In the genomic region with DNA sequence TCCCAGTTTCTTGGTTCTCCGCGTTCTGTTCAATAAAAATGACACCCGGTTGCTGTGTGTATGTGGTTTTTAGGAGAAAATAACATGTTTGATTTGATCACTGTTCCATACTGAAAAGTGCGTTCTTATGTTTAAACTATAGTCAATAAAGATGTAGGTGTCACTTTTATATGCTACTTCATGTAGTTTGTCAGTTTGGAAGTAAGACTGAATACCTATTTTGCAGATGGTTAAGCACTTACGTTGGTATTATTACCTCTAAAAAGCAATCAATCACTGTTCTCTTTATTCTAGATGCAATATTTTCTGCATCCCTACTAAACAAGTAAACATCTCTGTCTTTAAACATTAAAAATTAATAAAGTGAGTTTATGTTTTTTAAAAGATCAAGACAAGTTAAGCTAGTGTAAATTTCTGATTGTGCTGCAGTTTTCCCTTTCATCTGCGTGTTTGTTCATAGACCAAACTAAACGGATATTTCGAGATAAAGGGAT, we compare ENCODE assay signal across 8 cellular contexts. TPM values are rescaled to one million over a fixed set of nuclear protein-coding genes. Genes with fewer than 3 reads are reported as not detected.
DNase-seq lines count a peak whose midpoint lies in the region; ATAC-seq, FAIRE-seq and TF ChIP-seq lines count a peak whose summit lies in the region.

No MANE protein-coding gene starts in this region.

- H2AFZ ChIP-seq in SU-DHL-6 (ENCODE audit: low read depth, low read length, severe bottlenecking) = peak overlapping the region; percentile 30

- no peak for TF ChIP-seq EP300 in gastroesophageal sphincter (IDR thresholded peaks at IDR 0.05)

- TF ChIP-seq POLR2A in gastroesophageal sphincter (IDR thresholded peaks at IDR 0.05) = no peak

- peaks cover 44% of the 10 kb centered on the region for H3F3A ChIP-seq in SU-DHL-6 (ENCODE audit: insufficient read depth)

- H3K36me3 ChIP-seq in SU-DHL-6 (ENCODE audit: low read length) (peaks cover 8% of the 10 kb centered on the region), gastroesophageal sphincter (no peaks in the 10 kb centered on the region), small intestine (ENCODE audit: control insufficient read depth in 2 of 2, insufficient read depth in 2 of 2, low read length in 2 of 2) (no peaks in the 10 kb centered on the region)

- peaks cover 24% of the 10 kb centered on the region for H4K20me1 ChIP-seq in SU-DHL-6 (ENCODE audit: low read depth, low read length)

- FAIRE-seq in small intestine (lab: Jason Lieb, UNC) = no peak

- WGBS in gastroesophageal sphincter (ENCODE audit: low coverage in 1 of 2), 2 donors = 3 to 4% methylated on average over 8 of the region's 8 CpGs
- WGBS in small intestine, 3 donors = 1 to 2% (median 2%) methylated on average over 8 of the region's 8 CpGs

- H3K27ac ChIP-seq in SU-DHL-6 (ENCODE audit: low read depth, low read length) = peak overlapping the region; percentile 93
- peak overlapping the region in 1 of 4 donors; percentile 88 for H3K27ac ChIP-seq in gastroesophageal sphincter
- H3K27ac ChIP-seq in small intestine (ENCODE audit: low read depth in 1 of 2, low read length in 1 of 2) = peak overlapping the region in 1 of 2 donors; percentile 97

- DNase-seq in NCI-H2171 treated with DMSO at 0.1 percent for 48 hours (lab: John Stamatoyannopoulos, UW) = peak; percentile 33
- DNase-seq in NCI-H2171 (lab: John Stamatoyannopoulos, UW) = no peak
- no peak for DNase-seq in small intestine
- DNase-seq in stimulated activated CD4-positive, alpha-beta T cell treated with anti-CD3 and anti-CD28 coated beads, Interleukin-15, amount 100 ng/mL, for 24 hours = no peak

- H3K9ac ChIP-seq in SU-DHL-6 (ENCODE audit: low read length) = peak overlapping the region; percentile 92

- H3K9me3 ChIP-seq in SU-DHL-6 (ENCODE audit: insufficient read depth, low read length) (no peaks in the 10 kb centered on the region), gastroesophageal sphincter (no peaks in the 10 kb centered on the region), small intestine (ENCODE audit: control insufficient read depth, low read depth) (no peaks in the 10 kb centered on the region)

- ATAC-seq in gastroesophageal sphincter (no peak), HG02759 (IDR thresholded peaks at IDR 0.05; ENCODE audit: unreplicated experiment) (no peak), HG02885 (IDR thresholded peaks at IDR 0.05; ENCODE audit: poor library complexity, unreplicated experiment) (no peak)

- no peaks in the 10 kb centered on the region for H3K27me3 ChIP-seq in SU-DHL-6 (ENCODE audit: low read length)
- H3K27me3 ChIP-seq in gastroesophageal sphincter = no peaks in the 10 kb centered on the region
- H3K27me3 ChIP-seq in small intestine (ENCODE audit: control insufficient read depth in 2 of 2, insufficient read depth in 2 of 2, low read length in 2 of 2) = no peaks in the 10 kb centered on the region

- no peaks in the 10 kb centered on the region for H3K9me2 ChIP-seq in SU-DHL-6 (replicated peaks; ENCODE audit: insufficient read depth, low read length)

- peak overlapping the region; percentile 99 for H3K4me3 ChIP-seq in SU-DHL-6 (ENCODE audit: insufficient read depth, low read length, poor library complexity, severe bottlenecking)
- peak overlapping the region; percentile 64 to 71 for H3K4me3 ChIP-seq in gastroesophageal sphincter
- peak overlapping the region; percentile 70 to 92 for H3K4me3 ChIP-seq in small intestine (ENCODE audit: low read depth in 1 of 2, low read length in 2 of 2)

- TF ChIP-seq CTCF in SU-DHL-6 (IDR thresholded peaks at IDR 0.05; ENCODE audit: insufficient read depth, low read length, poor library complexity, severe bottlenecking) (no peak), gastroesophageal sphincter (IDR thresholded peaks at IDR 0.05) (no peak)

- H3K79me2 ChIP-seq in SU-DHL-6 (ENCODE audit: insufficient read depth, low read length) = peaks cover 56% of the 10 kb centered on the region

- H3K4me2 ChIP-seq in SU-DHL-6 (ENCODE audit: low read depth, low read length, poor library complexity, severe bottlenecking) = peak overlapping the region; percentile 99

- H3K4me1 ChIP-seq in gastroesophageal sphincter (peaks cover 0 to 31% (median 0%) of the 10 kb centered on the region in 3 donors), small intestine (ENCODE audit: control insufficient read depth in 2 of 2, insufficient read depth in 1 of 2, low read depth in 1 of 2, low read length in 1 of 2) (no peaks in the 10 kb centered on the region)

RNA-seq across cellular contexts. Expression of a gene that starts 0.7 kb away (rescaled TPM):
- 1 to 10 TPM in 1 of 4 donors, under 1 TPM in 3; 0.27 to 1.6 (median 0.44) TPM for total RNA-seq in gastroesophageal sphincter
- 10 to 100 TPM in 1 of 3 donors, 1 to 10 TPM in 1, under 1 TPM in 1; 0.89 to 12.7 (median 1.1) TPM for polyA plus RNA-seq in small intestine

RNA-seq across cellular contexts. Expression of a gene that starts 19.7 kb away (rescaled TPM):
- 10 to 100 TPM; 27.7 to 47.3 (median 41.2) TPM for total RNA-seq in gastroesophageal sphincter
- 10 to 100 TPM in 2 of 3 donors, 1 to 10 TPM in 1; 9.2 to 11.9 (median 11.0) TPM for polyA plus RNA-seq in small intestine
